Comparison of ENCODE assay signal across 19 cellular contexts in the genomic region with DNA sequence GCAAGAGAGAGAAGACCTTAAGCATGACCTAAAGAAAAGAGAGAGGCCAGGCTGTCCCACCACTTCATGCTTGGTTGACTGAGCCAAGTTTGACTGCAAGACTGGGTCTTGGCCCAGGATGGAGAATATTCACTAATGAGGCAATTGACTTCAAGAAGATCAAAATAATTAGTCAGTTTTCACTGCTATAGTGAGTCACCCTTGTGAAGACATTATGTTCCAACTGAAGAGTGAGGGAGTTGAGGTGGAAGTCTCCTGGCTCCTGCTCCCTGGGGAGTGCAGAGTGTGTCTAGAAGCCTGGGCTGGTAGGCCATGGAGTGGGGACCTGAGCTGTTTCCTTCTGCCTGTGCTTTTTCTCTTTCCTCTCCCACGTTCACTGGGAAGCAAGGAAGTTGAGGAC.
A peak's percentile ranks its signal among the peaks of the same experiment; 100 is the strongest.
DNase-seq lines count a peak whose midpoint lies in the region; ATAC-seq and TF ChIP-seq lines count a peak whose summit lies in the region.
"Had no signal": no experiment of that assay in that cellular context is flagged by ENCODE, and none has a peak within 500 bp of the region (broad histone marks: within the 10 kb centered on the region; RNA-seq: fewer than 3 reads in every experiment).

No MANE protein-coding gene starts in this region.

- no peak for TF ChIP-seq CTCF in choroid plexus epithelial cell (conservative IDR thresholded peaks at IDR 0.05; ENCODE audit: low read depth, low read length)
- no peak for TF ChIP-seq CTCF in upper lobe of left lung (IDR thresholded peaks at IDR 0.05)

- DNase-seq in NCI-H446 (lab: John Stamatoyannopoulos, UW) = peak; percentile 81 to 92
- DNase-seq in choroid plexus epithelial cell (ENCODE audit: low read depth) = peak; percentile 45
- DNase-seq in iris pigment epithelial cell (ENCODE audit: low read depth) = peak; percentile 42
- no peak for DNase-seq in upper lobe of left lung
- DNase-seq in DMS 273 (lab: John Stamatoyannopoulos, UW; ENCODE audit: unreplicated experiment) = no peak
- no peak for DNase-seq in NCI-H345 treated with DMSO at 0.1 percent for 48 hours (lab: John Stamatoyannopoulos, UW; ENCODE audit: unreplicated experiment)
- no peak for DNase-seq in DMS153 (lab: John Stamatoyannopoulos, UW)
- DNase-seq: activated CD4-positive, alpha-beta memory T cell treated with anti-CD3 and anti-CD28 coated beads for 36 hours; adrenal gland; CD4-positive, CD25-positive, alpha-beta regulatory T cell; dorsolateral prefrontal cortex; gastrocnemius medialis; KBM-7; NCI-H1417; NCI-H2227 treated with DMSO at 0.1 percent for 48 hours; stimulated activated CD4-positive, alpha-beta T cell treated with anti-CD3 and anti-CD28 coated beads, Interleukin-4, amount 100 ng/mL, for 4 hours had no signal

- 57 to 86% methylated on average over 1 of the region's 1 CpG for WGBS in upper lobe of left lung, 2 donors

- TF ChIP-seq POLR2A in upper lobe of left lung (IDR thresholded peaks at IDR 0.05) = no peak

- H3K4me1 ChIP-seq in upper lobe of left lung = peaks cover 0 to 8% (median 0%) of the 10 kb centered on the region in 4 donors
- H3K4me1 ChIP-seq: adrenal gland, gastrocnemius medialis had no signal

- TF ChIP-seq EP300 in upper lobe of left lung (IDR thresholded peaks at IDR 0.05) = no peak

- no peaks in the 10 kb centered on the region for H3K27me3 ChIP-seq in upper lobe of left lung
- H3K27me3 ChIP-seq: adrenal gland, dorsolateral prefrontal cortex had no signal

- no peaks in the 10 kb centered on the region for H3K36me3 ChIP-seq in upper lobe of left lung
- H3K36me3 ChIP-seq: adrenal gland, gastrocnemius medialis had no signal

- H3K9me3 ChIP-seq in upper lobe of left lung = peaks cover 0 to 15% (median 0%) of the 10 kb centered on the region in 4 donors

- H3K4me3 ChIP-seq in choroid plexus epithelial cell (ENCODE audit: low read depth, low read length) = no peak overlapping the region
- no peak overlapping the region for H3K4me3 ChIP-seq in upper lobe of left lung
- H3K4me3 ChIP-seq: adrenal gland, dorsolateral prefrontal cortex, gastrocnemius medialis, SK-N-MC had no signal

- H3K27ac ChIP-seq in upper lobe of left lung = peak overlapping the region in 2 of 4 donors; percentile 37 to 53
- H3K27ac ChIP-seq: gastrocnemius medialis, SK-N-MC had no signal

- ATAC-seq in upper lobe of left lung (ENCODE audit: low FRiP score in 2 of 2) = peak; percentile 32 to 73
- ATAC-seq: gastrocnemius medialis, HCT116, sciatic nerve had no signal

Comparison
In these comparisons a context has a peak if more than half of its experiments do, and no peak if none do; other contexts are left out.
1. DNase-seq: peak in NCI-H446 (2 of 2), choroid plexus epithelial cell (single experiment) and iris pigment epithelial cell (single experiment); none in upper lobe of left lung (0 of 2), DMS 273 (single experiment), NCI-H345 treated with DMSO at 0.1 percent for 48 hours (single experiment) and DMS153 (single experiment).